ENCODE assay signal across 13 cellular contexts in the genomic region with DNA sequence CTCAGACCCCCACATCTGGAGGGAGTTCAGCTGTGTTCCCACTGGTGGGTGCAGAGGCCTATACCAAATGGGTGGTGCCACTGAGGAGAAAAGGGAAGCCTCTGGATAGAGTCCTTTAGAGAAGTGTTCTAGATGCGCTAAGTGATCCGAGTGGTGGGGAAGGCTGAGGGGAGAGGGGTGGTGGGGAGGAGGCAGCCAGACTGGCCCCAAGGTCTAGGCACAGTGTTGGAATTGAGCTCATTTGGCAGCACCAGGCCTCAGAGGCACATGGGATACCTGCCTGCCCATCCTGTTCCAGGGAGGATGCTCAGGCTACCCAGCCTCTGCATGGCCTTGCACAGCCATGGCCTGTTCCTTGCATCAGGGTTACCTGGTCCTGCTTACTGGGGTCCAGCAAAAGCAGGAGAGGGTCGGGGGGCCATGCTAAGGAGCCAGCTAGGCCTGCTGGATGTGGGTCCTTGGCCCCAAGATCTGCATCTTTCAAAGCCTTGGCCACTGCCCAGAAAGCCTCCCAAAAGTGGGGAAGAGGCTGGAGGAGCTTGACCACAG.
A peak's percentile ranks its signal among the peaks of the same experiment; 100 is the strongest.
DNase-seq lines count a peak whose midpoint lies in the region; ATAC-seq and TF ChIP-seq lines count a peak whose summit lies in the region.
"Had no signal": no experiment of that assay in that cellular context is flagged by ENCODE, and none has a peak within 500 bp of the region (broad histone marks: within the 10 kb centered on the region; RNA-seq: fewer than 3 reads in every experiment).

No MANE protein-coding gene starts in this region.

- CTCF ChIA-PET in WTC11 (lab: Charles Lee) = interaction anchor here (0.6 to 5.3 kb wide), 55 partner anchors 8 to 1140 kb away, joined by 3 to 49 read pairs (median 4); a partner anchor contains a TSS

- H3K23ac ChIP-seq in neuronal stem cell (ENCODE audit: low read depth, low read length, poor library complexity) = no peak overlapping the region

- H3K4me3 Mint-ChIP-seq in WTC11 = no peak overlapping the region
- H3K4me3 Mint-ChIP-seq: B cell; CD8-positive, alpha-beta T cell had no signal

- H2AK5ac ChIP-seq in neuronal stem cell (ENCODE audit: low read depth, low read length) = no peak overlapping the region

- no peaks in the 10 kb centered on the region for H3K9me2 ChIP-seq in DOHH2 (replicated peaks; ENCODE audit: control insufficient read depth, low read length)

- POLR2A ChIA-PET in WTC11 (lab: Charles Lee) = no interaction called here

- no peak overlapping the region for H2AFZ ChIP-seq in neuronal stem cell (ENCODE audit: low read length)

- no peak overlapping the region for H3K27ac Mint-ChIP-seq in WTC11
- H3K27ac Mint-ChIP-seq: B cell; CD8-positive, alpha-beta T cell had no signal

- peaks cover 5% of the 10 kb centered on the region for H3K4me1 Mint-ChIP-seq in WTC11
- H3K4me1 Mint-ChIP-seq: B cell had no signal

- no peak overlapping the region for H4K91ac ChIP-seq in neuronal stem cell (ENCODE audit: low read depth, low read length, poor library complexity)

- no CpG with 5 or more reads among the region's 3 CpGs for WGBS in neuronal stem cell (ENCODE audit: extremely low coverage in 2 of 2, insufficient read length in 2 of 2, insufficient replicate concordance in 1 of 2), 2 donors
- WGBS in thyroid gland, 2 donors = 83 to 94% methylated on average over 3 of the region's 3 CpGs

- peak overlapping the region; percentile 40 for H3K18ac ChIP-seq in neuronal stem cell (ENCODE audit: low read length)

- ATAC-seq in HG03442 (IDR thresholded peaks at IDR 0.05; ENCODE audit: unreplicated experiment) = peak; percentile 9
- ATAC-seq in WTC11 = no peak
- ATAC-seq in left cardiac atrium = no peak
- no peak for ATAC-seq in HG02623 (IDR thresholded peaks at IDR 0.05; ENCODE audit: unreplicated experiment)

- no peak overlapping the region for H3K9ac ChIP-seq in neuronal stem cell (ENCODE audit: low read depth, low read length, poor library complexity)

- no peaks in the 10 kb centered on the region for H3K9me3 Mint-ChIP-seq in WTC11
- H3K9me3 Mint-ChIP-seq: CD8-positive, alpha-beta T cell had no signal

- H3K79me1 ChIP-seq in neuronal stem cell (ENCODE audit: low read depth, low read length) = no peaks in the 10 kb centered on the region

- H3K4me1 ChIP-seq in DOHH2 (ENCODE audit: control insufficient read depth, low read length) = no peaks in the 10 kb centered on the region
- no peaks in the 10 kb centered on the region for H3K4me1 ChIP-seq in neuronal stem cell (ENCODE audit: control insufficient read depth in 2 of 2, insufficient read depth in 1 of 2, low read depth in 1 of 2, low read length in 2 of 2)
- no peaks in the 10 kb centered on the region for H3K4me1 ChIP-seq in thyroid gland
- H3K4me1 ChIP-seq: Peyer's patch had no signal

- H3K4ac ChIP-seq in neuronal stem cell (ENCODE audit: low read length) = no peak overlapping the region

- no peaks in the 10 kb centered on the region for H3F3A ChIP-seq in DOHH2 (ENCODE audit: control insufficient read depth, insufficient read depth)

- H3K36me3 ChIP-seq in DOHH2 (ENCODE audit: control insufficient read depth, low read length) = no peaks in the 10 kb centered on the region
- no peaks in the 10 kb centered on the region for H3K36me3 ChIP-seq in neuronal stem cell (replicated peaks in 1 of 2; ENCODE audit: control insufficient read depth in 2 of 2, insufficient read depth in 2 of 2, low read length in 2 of 2)
- no peaks in the 10 kb centered on the region for H3K36me3 ChIP-seq in thyroid gland
- H3K36me3 ChIP-seq: Peyer's patch had no signal

- H3K27me3 Mint-ChIP-seq in WTC11 (ENCODE audit: low read depth) = peaks cover 6% of the 10 kb centered on the region
- H3K27me3 Mint-ChIP-seq: B cell had no signal

- no peaks in the 10 kb centered on the region for H3K36me3 Mint-ChIP-seq in WTC11
- H3K36me3 Mint-ChIP-seq: CD8-positive, alpha-beta T cell had no signal

- H2BK120ac ChIP-seq in neuronal stem cell (ENCODE audit: low read depth, low read length) = no peak overlapping the region

- H2BK15ac ChIP-seq in neuronal stem cell (ENCODE audit: low read length) = no peak overlapping the region

- no peaks in the 10 kb centered on the region for H3K9me3 ChIP-seq in DOHH2 (ENCODE audit: control insufficient read depth, insufficient read depth, low read length)
- H3K9me3 ChIP-seq in neuronal stem cell (replicated peaks in 1 of 2; ENCODE audit: control insufficient read depth in 2 of 2, insufficient read depth in 1 of 2, low read depth in 1 of 2, low read length in 2 of 2) = no peaks in the 10 kb centered on the region
- H3K9me3 ChIP-seq in thyroid gland = no peaks in the 10 kb centered on the region
- H3K9me3 ChIP-seq: Peyer's patch had no signal

- no peak overlapping the region for H3K4me2 ChIP-seq in DOHH2 (ENCODE audit: low read length)
- H3K4me2 ChIP-seq in neuronal stem cell (ENCODE audit: insufficient read depth, low read length, poor library complexity, severe bottlenecking) = no peak overlapping the region

- TF ChIP-seq POLR2A in thyroid gland (IDR thresholded peaks at IDR 0.05) = no peak

- no peak overlapping the region for H2BK12ac ChIP-seq in neuronal stem cell (ENCODE audit: low read length)

- no peak overlapping the region for H3K4me3 ChIP-seq in DOHH2 (ENCODE audit: low read length)
- H3K4me3 ChIP-seq in neuronal stem cell (ENCODE audit: low read length in 2 of 2) = no peak overlapping the region
- no peak overlapping the region for H3K4me3 ChIP-seq in thyroid gland (replicated peaks in 1 of 3)
- H3K4me3 ChIP-seq: K562, Peyer's patch had no signal

- no peaks in the 10 kb centered on the region for H4K20me1 ChIP-seq in DOHH2 (ENCODE audit: control insufficient read depth, insufficient read depth, low read depth, low read length)

- TF ChIP-seq CTCF in DOHH2 (IDR thresholded peaks at IDR 0.05; ENCODE audit: low read depth, low read length, poor library complexity, severe bottlenecking) (peak; percentile 22), WTC11 (IDR thresholded peaks at IDR 0.05) (no peak), thyroid gland (IDR thresholded peaks at IDR 0.05) (no peak)

- H3K27ac ChIP-seq in DOHH2 (ENCODE audit: low read depth, low read length) (no peak overlapping the region), neuronal stem cell (replicated peaks; ENCODE audit: low read length) (no peak overlapping the region), thyroid gland (no peak overlapping the region)
- H3K27ac ChIP-seq: Peyer's patch had no signal

- intact Hi-C loops in left cardiac atrium (cut with DNase I) = no loop called here
- intact Hi-C loops in thyroid gland (cut with DNase I) = no loop called here

- no peak overlapping the region for H2BK5ac ChIP-seq in neuronal stem cell (ENCODE audit: low read length)

- H3K27me3 ChIP-seq in DOHH2 (ENCODE audit: control insufficient read depth, low read length) (no peaks in the 10 kb centered on the region), neuronal stem cell (ENCODE audit: control insufficient read depth in 3 of 3, insufficient read depth in 3 of 3, low read depth in 1 of 3, low read length in 3 of 3) (no peaks in the 10 kb centered on the region), thyroid gland (no peaks in the 10 kb centered on the region)
- H3K27me3 ChIP-seq: Peyer's patch had no signal

- no peak overlapping the region for H4K8ac ChIP-seq in neuronal stem cell (ENCODE audit: low read depth, low read length)

- DNase-seq in WTC11 (ENCODE audit: low spot score) (no peak), neuronal stem cell (ENCODE audit: low spot score) (no peak), left cardiac atrium (no peak), thyroid gland (no peak)
- DNase-seq: NCI-H1694, NCI-H345 had no signal

- H3K14ac ChIP-seq in neuronal stem cell (ENCODE audit: low read length) = no peak overlapping the region

- H3K79me2 ChIP-seq in DOHH2 (ENCODE audit: control insufficient read depth, low read length) = no peaks in the 10 kb centered on the region

TF ChIP-seq in WTC11, 78 proteins besides CTCF, POLR2A, EP300 and RAD21:
- TF ChIP-seq ZBTB21 (CRISPR knock-in tag; IDR thresholded peaks at IDR 0.05; ENCODE audit: borderline replicate concordance) = no peak
- 0 out of 2 replicates have a peak, but pooled peaks have one; percentile 33 for TF ChIP-seq ATF1 (CRISPR knock-in tag; IDR thresholded peaks at IDR 0.05)
